Comparison of ENCODE assay signal across 25 cellular contexts in genomic region chr11:84247931-84248330, GRCh38.
DNase-seq lines count a peak whose midpoint lies in the region; ATAC-seq, FAIRE-seq and TF ChIP-seq lines count a peak whose summit lies in the region.
"Had no signal": no experiment of that assay in that cellular context is flagged by ENCODE, and none has a peak within 500 bp of the region (broad histone marks: within the 10 kb centered on the region; RNA-seq: fewer than 3 reads in every experiment).

No MANE protein-coding gene starts in this region.

- no peaks in the 10 kb centered on the region for H3K79me2 ChIP-seq in astrocyte (ENCODE audit: insufficient read depth, low read length)

- H3K27ac Mint-ChIP-seq in astrocyte (ENCODE audit: unreplicated experiment) (no peak overlapping the region), mesothelial cell of epicardium (peak overlapping the region; percentile 1)
- H3K27ac Mint-ChIP-seq: activated B cell treated with CpG ODN at 0.5 μM for 24 hours; activated naive CD4-positive, alpha-beta T cell treated with anti-CD3 and anti-CD28 coated beads, Interleukin-2, amount 10 ng/mL, durations not matched to agents 7 days and 5 days; endodermal cell had no signal

- no peak overlapping the region for H2AFZ ChIP-seq in astrocyte (ENCODE audit: low read depth, low read length)
- H2AFZ ChIP-seq: GM23248 had no signal

- FAIRE-seq in astrocyte (lab: Jason Lieb, UNC), result no peak
- FAIRE-seq: GM12892 had no signal

- no peaks in the 10 kb centered on the region for H3K27me3 Mint-ChIP-seq in astrocyte (ENCODE audit: low read depth, unreplicated experiment)
- no peaks in the 10 kb centered on the region for H3K27me3 Mint-ChIP-seq in mesothelial cell of epicardium (ENCODE audit: low read depth)
- H3K27me3 Mint-ChIP-seq: activated B cell treated with CpG ODN at 0.5 μM for 24 hours; activated naive CD4-positive, alpha-beta T cell treated with anti-CD3 and anti-CD28 coated beads, Interleukin-2, amount 10 ng/mL, durations not matched to agents 7 days and 5 days had no signal

- H3K4me1 Mint-ChIP-seq in astrocyte (ENCODE audit: low read depth, unreplicated experiment) (peaks cover 3% of the 10 kb centered on the region), mesothelial cell of epicardium (peaks cover 4% of the 10 kb centered on the region)
- H3K4me1 Mint-ChIP-seq: activated naive CD4-positive, alpha-beta T cell treated with anti-CD3 and anti-CD28 coated beads, Interleukin-2, amount 10 ng/mL, durations not matched to agents 7 days and 5 days had no signal

- TF ChIP-seq CTCF in astrocyte (IDR thresholded peaks at IDR 0.05; ENCODE audit: insufficient read depth, low read depth, low read length), result no peak
- no peak for TF ChIP-seq CTCF in mesothelial cell of epicardium (IDR thresholded peaks at IDR 0.05; ENCODE audit: unreplicated experiment)

- DNase-seq in M059J (ENCODE audit: low read depth) (peak; percentile 12), NCI-H2081 (lab: John Stamatoyannopoulos, UW) (peak; percentile 39 to 79), astrocyte (ENCODE audit: low read depth) (peak; percentile 26), mesothelial cell of epicardium (ENCODE audit: low spot score in 2 of 2, unreplicated experiment in 2 of 2) (no peak)
- DNase-seq in activated CD8-positive, alpha-beta memory T cell treated with anti-CD3 and anti-CD28 coated beads, Interleukin-2, amount 50 U/mL, for 4 hours, result no peak
- DNase-seq in activated CD4-positive, alpha-beta T cell treated with anti-CD3 and anti-CD28 coated beads, Interleukin-2, amount 50 U/mL, for 48 hours, result no peak
- DNase-seq: activated B cell treated with CpG ODN at 0.5 μM for 24 hours; activated naive CD4-positive, alpha-beta T cell treated with anti-CD3 and anti-CD28 coated beads, Interleukin-2, amount 10 ng/mL, durations not matched to agents 7 days and 5 days; activated T-cell treated with anti-CD3 and anti-CD28 coated beads, Interleukin-2, amount 50 U/mL, for 48 hours; AML-193; DMS79 treated with DMSO at 0.1 percent for 48 hours; endodermal cell; GM23248; KBM-7; left ventricle myocardium superior; NCI-H2171; Peyer's patch; stimulated activated CD4-positive, alpha-beta T cell treated with anti-CD3 and anti-CD28 coated beads, Interleukin-2, amount 100 ng/mL, for 24 hours; stimulated activated naive CD4-positive, alpha-beta T cell; T-helper 9 cell; transverse colon had no signal

- no peak for ATAC-seq in HG03565 (IDR thresholded peaks at IDR 0.05; ENCODE audit: unreplicated experiment)

- H3K36me3 ChIP-seq in astrocyte (ENCODE audit: insufficient read depth, low read length), result no peaks in the 10 kb centered on the region
- H3K36me3 ChIP-seq: ascending aorta, Peyer's patch, transverse colon had no signal

- H3K9me3 ChIP-seq in astrocyte (ENCODE audit: insufficient read depth, low read depth, low read length), result no peaks in the 10 kb centered on the region
- H3K9me3 ChIP-seq: ascending aorta, Peyer's patch, transverse colon had no signal

- H3K36me3 Mint-ChIP-seq in astrocyte (ENCODE audit: low read depth, unreplicated experiment) (no peaks in the 10 kb centered on the region), mesothelial cell of epicardium (no peaks in the 10 kb centered on the region)
- H3K36me3 Mint-ChIP-seq: activated naive CD4-positive, alpha-beta T cell treated with anti-CD3 and anti-CD28 coated beads, Interleukin-2, amount 10 ng/mL, durations not matched to agents 7 days and 5 days had no signal

- H3K27ac ChIP-seq in astrocyte (ENCODE audit: low read depth, low read length), result no peak overlapping the region
- H3K27ac ChIP-seq: GM23248, Peyer's patch, skin epidermis, transverse colon had no signal

- no peaks in the 10 kb centered on the region for H4K20me1 ChIP-seq in astrocyte (ENCODE audit: insufficient read depth, low read length)

- H3K9me3 Mint-ChIP-seq in astrocyte (ENCODE audit: unreplicated experiment) (peaks cover 1% of the 10 kb centered on the region), mesothelial cell of epicardium (no peaks in the 10 kb centered on the region)
- H3K9me3 Mint-ChIP-seq: activated B cell treated with CpG ODN at 0.5 μM for 24 hours, endodermal cell had no signal

- no peak overlapping the region for H3K4me3 Mint-ChIP-seq in astrocyte (ENCODE audit: unreplicated experiment)
- H3K4me3 Mint-ChIP-seq in mesothelial cell of epicardium, result no peak overlapping the region
- H3K4me3 Mint-ChIP-seq: activated B cell treated with CpG ODN at 0.5 μM for 24 hours; activated naive CD4-positive, alpha-beta T cell treated with anti-CD3 and anti-CD28 coated beads, Interleukin-2, amount 10 ng/mL, durations not matched to agents 7 days and 5 days; endodermal cell had no signal

- no peaks in the 10 kb centered on the region for H3K27me3 ChIP-seq in astrocyte (ENCODE audit: insufficient read depth, low read length)
- H3K27me3 ChIP-seq: ascending aorta, Peyer's patch, transverse colon had no signal

- no peak overlapping the region for H3K4me2 ChIP-seq in astrocyte (ENCODE audit: low read length)

- H3K9ac ChIP-seq in astrocyte (ENCODE audit: low read length), result no peak overlapping the region
- H3K9ac ChIP-seq: GM23248 had no signal

- H3K4me1 ChIP-seq in astrocyte (ENCODE audit: insufficient read depth, low read length), result no peaks in the 10 kb centered on the region
- H3K4me1 ChIP-seq: Peyer's patch, transverse colon had no signal

- no peak overlapping the region for H3K4me3 ChIP-seq in astrocyte (ENCODE audit: insufficient read depth, low read depth, low read length)
- H3K4me3 ChIP-seq: ascending aorta, GM23248, Peyer's patch, skin epidermis, transverse colon had no signal

Comparison
In these comparisons a context has a peak if more than half of its experiments do, and no peak if none do; other contexts are left out.
1. DNase-seq: peak in M059J (single experiment), NCI-H2081 (2 of 2) and astrocyte (single experiment); none in mesothelial cell of epicardium (0 of 2), activated CD8-positive, alpha-beta memory T cell treated with anti-CD3 and anti-CD28 coated beads, Interleukin-2, amount 50 U/mL, for 4 hours (single experiment) and activated CD4-positive, alpha-beta T cell treated with anti-CD3 and anti-CD28 coated beads, Interleukin-2, amount 50 U/mL, for 48 hours (0 of 2).